ENCODE assay signal across 22 cellular contexts in genomic region chr9:125147401-125147951, GRCh38. TPM values are rescaled to one million over a fixed set of nuclear protein-coding genes. Genes with fewer than 3 reads are reported as not detected.
DNase-seq lines count a peak whose midpoint lies in the region; ATAC-seq, FAIRE-seq and TF ChIP-seq lines count a peak whose summit lies in the region.
"Had no signal": no experiment of that assay in that cellular context is flagged by ENCODE, and none has a peak within 500 bp of the region (broad histone marks: within the 10 kb centered on the region; RNA-seq: fewer than 3 reads in every experiment).

No MANE protein-coding gene starts in this region.

- no peaks in the 10 kb centered on the region for H3K27me3 Mint-ChIP-seq in activated T-cell treated with anti-CD3 and anti-CD28 coated beads, Interleukin-2, amount 50 U/mL, for 72 hours (ENCODE audit: low read depth)
- no peaks in the 10 kb centered on the region for H3K27me3 Mint-ChIP-seq in T-helper 17 cell
- no peaks in the 10 kb centered on the region for H3K27me3 Mint-ChIP-seq in activated CD8-positive, alpha-beta T cell treated with anti-CD3 and anti-CD28 coated beads for 36 hours
- H3K27me3 Mint-ChIP-seq: B cell had no signal

- no peak for TF ChIP-seq CTCF in lower lobe of right lung (IDR thresholded peaks at IDR 0.05)
- TF ChIP-seq CTCF in activated CD8-positive, alpha-beta T cell treated with anti-CD3 and anti-CD28 coated beads for 36 hours (IDR thresholded peaks at IDR 0.05), result no peak

- intact Hi-C loops in lower lobe of right lung (cut with DNase I), result no loop called here
- intact Hi-C loops in activated CD8-positive, alpha-beta T cell treated with anti-CD3 and anti-CD28 coated beads for 36 hours (cut with micrococcal nuclease), result loop anchor here (10.0 kb wide), 2 partner anchors 203 to 273 kb away; partner anchors contain the start of gene GOLGA1

- POLR2A ChIA-PET in activated CD8-positive, alpha-beta T cell treated with anti-CD3 and anti-CD28 coated beads for 36 hours (lab: Charles Lee), result interaction anchor here (0.8 kb wide), 1 partner anchor 21 kb away, joined by 5 read pairs; no protein-coding TSS in a partner anchor

- no peaks in the 10 kb centered on the region for H3K27me3 ChIP-seq in lower lobe of right lung (ENCODE audit: low read depth)

- no peak overlapping the region for H3K4me3 Mint-ChIP-seq in activated T-cell treated with anti-CD3 and anti-CD28 coated beads, Interleukin-2, amount 50 U/mL, for 72 hours
- peak overlapping the region; percentile 3 for H3K4me3 Mint-ChIP-seq in T-helper 17 cell
- H3K4me3 Mint-ChIP-seq in activated CD8-positive, alpha-beta T cell treated with anti-CD3 and anti-CD28 coated beads for 36 hours, result no peak overlapping the region
- H3K4me3 Mint-ChIP-seq: B cell had no signal

- H3K9me3 ChIP-seq in T-helper 17 cell (ENCODE audit: control insufficient read depth, low read length, poor library complexity, severe bottlenecking) (no peaks in the 10 kb centered on the region), lower lobe of right lung (no peaks in the 10 kb centered on the region)
- H3K9me3 ChIP-seq: Caco-2 had no signal

- no peak for DNase-seq in activated T-cell treated with anti-CD3 and anti-CD28 coated beads, Interleukin-2, amount 50 U/mL, for 72 hours
- DNase-seq in activated T-cell treated with anti-CD3 and anti-CD28 coated beads, Interleukin-2, amount 50 U/mL, for 48 hours, result no peak
- DNase-seq in T-helper 17 cell (no peak), lower lobe of right lung (no peak), HTR-8/SVneo (ENCODE audit: insufficient read length, low spot score) (no peak)
- DNase-seq in activated CD8-positive, alpha-beta T cell treated with anti-CD3 and anti-CD28 coated beads for 36 hours, result no peak
- DNase-seq in stimulated activated CD4-positive, alpha-beta T cell treated with anti-CD3 and anti-CD28 coated beads, Interleukin-4, amount 100 ng/mL, for 24 hours, result no peak
- DNase-seq: Caco-2; DMS153; EL; GOT3; NCI-H1048; NCI-H1436; NCI-H1930; NCI-H748 treated with DMSO at 0.1 percent for 48 hours; NK-92 treated with Interleukin-12 subunit alpha and Interleukin-12 subunit beta, amount 100 ng/mL, for 24 hours had no signal

- H3K27ac ChIP-seq in lower lobe of right lung, result peak overlapping the region; percentile 20

- no peak for FAIRE-seq in HTR-8/SVneo (lab: Jason Lieb, UNC)
- FAIRE-seq: GM12878, HepG2, RCC 7860 had no signal

- ATAC-seq in activated T-cell treated with anti-CD3 and anti-CD28 coated beads, Interleukin-2, amount 50 U/mL, for 72 hours (replicated peaks in 1 of 2), result no peak
- no peak for ATAC-seq in T-helper 17 cell
- ATAC-seq in lower lobe of right lung, result peak in 1 of 2 donors; percentile 51
- no peak for ATAC-seq in activated CD8-positive, alpha-beta T cell treated with anti-CD3 and anti-CD28 coated beads for 36 hours
- ATAC-seq in GM18870 (IDR thresholded peaks at IDR 0.05; ENCODE audit: unreplicated experiment), result no peak
- ATAC-seq: GM12878, HepG2, Right ventricle myocardium inferior had no signal

- H3K4me1 Mint-ChIP-seq in activated T-cell treated with anti-CD3 and anti-CD28 coated beads, Interleukin-2, amount 50 U/mL, for 72 hours (ENCODE audit: low read depth), result peaks cover 20% of the 10 kb centered on the region
- peaks cover 11% of the 10 kb centered on the region for H3K4me1 Mint-ChIP-seq in T-helper 17 cell
- H3K4me1 Mint-ChIP-seq in activated CD8-positive, alpha-beta T cell treated with anti-CD3 and anti-CD28 coated beads for 36 hours (ENCODE audit: low read depth), result peaks cover 13% of the 10 kb centered on the region

- no peaks in the 10 kb centered on the region for H3K9me3 Mint-ChIP-seq in activated T-cell treated with anti-CD3 and anti-CD28 coated beads, Interleukin-2, amount 50 U/mL, for 72 hours
- no peaks in the 10 kb centered on the region for H3K9me3 Mint-ChIP-seq in activated CD8-positive, alpha-beta T cell treated with anti-CD3 and anti-CD28 coated beads for 36 hours

- H3K27ac Mint-ChIP-seq in activated T-cell treated with anti-CD3 and anti-CD28 coated beads, Interleukin-2, amount 50 U/mL, for 72 hours, result peak overlapping the region; percentile 38
- H3K27ac Mint-ChIP-seq in T-helper 17 cell, result peak overlapping the region; percentile 68
- no peak overlapping the region for H3K27ac Mint-ChIP-seq in activated CD8-positive, alpha-beta T cell treated with anti-CD3 and anti-CD28 coated beads for 36 hours
- H3K27ac Mint-ChIP-seq: B cell had no signal

- no peak overlapping the region for H3K4me3 ChIP-seq in lower lobe of right lung
- H3K4me3 ChIP-seq: GM12878 had no signal

- H3K36me3 ChIP-seq in lower lobe of right lung, result peaks cover 44% of the 10 kb centered on the region

- peaks cover 31% of the 10 kb centered on the region for H3K4me1 ChIP-seq in lower lobe of right lung
- H3K4me1 ChIP-seq: Caco-2 had no signal

- CTCF ChIA-PET in activated CD8-positive, alpha-beta T cell treated with anti-CD3 and anti-CD28 coated beads for 36 hours (lab: Charles Lee), result interaction anchor here (0.9 to 1.1 kb wide), 3 partner anchors 9 to 188 kb away, joined by 3 to 4 read pairs (median 3); no protein-coding TSS in a partner anchor

- H3K36me3 Mint-ChIP-seq in activated T-cell treated with anti-CD3 and anti-CD28 coated beads, Interleukin-2, amount 50 U/mL, for 72 hours (ENCODE audit: insufficient read depth in 2 of 2), result peaks cover 3 to 6% of the 10 kb centered on the region in 2 donors
- peaks cover 5% of the 10 kb centered on the region for H3K36me3 Mint-ChIP-seq in T-helper 17 cell (ENCODE audit: low read depth)
- peaks cover 20% of the 10 kb centered on the region for H3K36me3 Mint-ChIP-seq in activated CD8-positive, alpha-beta T cell treated with anti-CD3 and anti-CD28 coated beads for 36 hours (ENCODE audit: low read depth)

RNA-seq across cellular contexts. Expression of gene SCAI, which starts 4.1 kb away (rescaled TPM):
- 10 to 100 TPM; 14.5 to 16.9 TPM for total RNA-seq in activated T-cell treated with anti-CD3 and anti-CD28 coated beads, Interleukin-2, amount 50 U/mL, for 72 hours
- total RNA-seq in T-helper 17 cell, result 10 to 100 TPM in 1 of 2 donors, 1 to 10 TPM in 1; 7.2 to 10.5 TPM
- 22.3 TPM for total RNA-seq in lower lobe of right lung
- total RNA-seq in activated CD8-positive, alpha-beta T cell treated with anti-CD3 and anti-CD28 coated beads for 36 hours, result 10 to 100 TPM in 1 of 2 experiments, 1 to 10 TPM in 1; 9.6 to 10.8 TPM

RNA-seq across cellular contexts. Expression of gene PPP6C, which starts 42.1 kb away (rescaled TPM):
- total RNA-seq in activated T-cell treated with anti-CD3 and anti-CD28 coated beads, Interleukin-2, amount 50 U/mL, for 72 hours, result 10 to 100 TPM; 38.0 to 41.4 TPM
- total RNA-seq in T-helper 17 cell, result 10 to 100 TPM; 34.3 to 34.6 TPM
- total RNA-seq in lower lobe of right lung, result 44.7 TPM
- total RNA-seq in activated CD8-positive, alpha-beta T cell treated with anti-CD3 and anti-CD28 coated beads for 36 hours, result 10 to 100 TPM; 43.1 to 44.8 TPM

RNA-seq across cellular contexts. Expression of gene RABEPK, which starts 52.9 kb away (rescaled TPM):
- total RNA-seq in activated T-cell treated with anti-CD3 and anti-CD28 coated beads, Interleukin-2, amount 50 U/mL, for 72 hours, result 10 to 100 TPM; 28.1 to 32.7 TPM
- total RNA-seq in T-helper 17 cell, result 10 to 100 TPM in 1 of 2 donors, 1 to 10 TPM in 1; 9.8 to 13.0 TPM
- 12.3 TPM for total RNA-seq in lower lobe of right lung
- 10 to 100 TPM; 30.0 to 30.4 TPM for total RNA-seq in activated CD8-positive, alpha-beta T cell treated with anti-CD3 and anti-CD28 coated beads for 36 hours
